20 cellular contexts compared by ENCODE assay signal in the genomic region with DNA sequence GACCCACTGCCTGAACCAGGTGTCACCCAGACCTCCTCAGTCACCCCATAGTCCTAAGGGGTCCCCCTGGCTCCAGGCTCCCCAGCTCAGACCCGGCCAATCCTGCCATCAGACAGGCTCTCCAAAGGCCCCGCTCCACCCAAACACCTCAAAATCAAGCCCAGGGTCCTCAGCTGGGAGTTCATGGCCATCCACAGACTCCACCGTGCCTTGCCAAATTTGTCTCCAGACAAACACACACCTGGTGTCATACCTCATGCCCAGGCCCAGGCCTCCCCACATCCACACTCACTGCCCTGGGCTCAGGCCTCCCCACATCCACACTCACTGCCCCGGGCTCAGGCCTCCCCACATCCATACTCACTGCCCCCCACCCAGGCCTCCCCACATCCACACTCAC.
"Had no signal": no experiment of that assay in that cellular context is flagged by ENCODE, and none has a peak within 500 bp of the region (broad histone marks: within the 10 kb centered on the region; RNA-seq: fewer than 3 reads in every experiment).

No MANE protein-coding gene starts in this region.

- ATAC-seq: activated naive CD8-positive, alpha-beta T cell treated with anti-CD3 and anti-CD28 coated beads, Interleukin-2, amount 50 U/mL, for 24 hours; naive thymus-derived CD8-positive, alpha-beta T cell had no signal

- H3K4me3 ChIP-seq: colonic mucosa, left lung, ovary, vagina had no signal

- H3K27me3 ChIP-seq: colonic mucosa, ovary, vagina had no signal

- H3K9me3 ChIP-seq: colonic mucosa, left lung, ovary, vagina had no signal

- H3K36me3 ChIP-seq: brain microvascular endothelial cell, colonic mucosa, left lung, ovary, vagina had no signal

- DNase-seq: activated CD4-positive, alpha-beta T cell treated with anti-CD3 and anti-CD28 coated beads for 1 hour; activated CD8-positive, alpha-beta memory T cell treated with anti-CD3 and anti-CD28 coated beads for 24 hours; activated CD8-positive, alpha-beta memory T cell treated with anti-CD3 and anti-CD28 coated beads, Interleukin-2, amount 50 U/mL, for 48 hours; activated effector memory CD4-positive, alpha-beta T cell treated with Interleukin-2 at 50 U/mL for 16 hours; activated naive CD4-positive, alpha-beta T cell treated with anti-CD3 and anti-CD28 coated beads, Interleukin-2, amount 10 ng/mL, durations not matched to agents 7 days and 5 days; activated naive CD8-positive, alpha-beta T cell treated with anti-CD3 and anti-CD28 coated beads, Interleukin-2, amount 50 U/mL, for 24 hours; activated T-cell treated with anti-CD3 and anti-CD28 coated beads, Interleukin-2, amount 50 U/mL, for 48 hours; anterior cingulate cortex; brain microvascular endothelial cell; colonic mucosa; left lung; naive thymus-derived CD8-positive, alpha-beta T cell; stimulated activated CD4-positive, alpha-beta T cell treated with anti-CD3 and anti-CD28 coated beads, Interleukin-12 subunit alpha, Interleukin-12 subunit beta, amount 100 ng/mL, for 4 hours; stimulated activated CD4-positive, alpha-beta T cell treated with anti-CD3 and anti-CD28 coated beads, Interleukin-2, amount 100 ng/mL, for 24 hours; stimulated activated naive CD4-positive, alpha-beta T cell treated with Interleukin-2 at 50 U/mL for 16 hours; T-helper 2 cell; trophoblast cell had no signal

- H3K27ac ChIP-seq: brain microvascular endothelial cell, left lung, vagina, VCaP had no signal
